ENCODE assay signal across 8 cellular contexts in genomic region chr6:30615219-30615957, GRCh38. TPM values are rescaled to one million over a fixed set of nuclear protein-coding genes. Genes with fewer than 3 reads are reported as not detected.
A peak's percentile ranks its signal among the peaks of the same experiment; 100 is the strongest.
DNase-seq lines count a peak whose midpoint lies in the region; ATAC-seq and TF ChIP-seq lines count a peak whose summit lies in the region.

No MANE protein-coding gene starts in this region.

- no peak overlapping the region for H3K23ac ChIP-seq in H9 (ENCODE audit: insufficient read length, low read depth, low read length)

- no peak for ATAC-seq in activated T-helper 17 cell treated with anti-CD3 and anti-CD28 coated beads, Interleukin-2, amount 50 U/mL, for 72 hours (replicated peaks)
- ATAC-seq in GM18520 (IDR thresholded peaks at IDR 0.05; ENCODE audit: unreplicated experiment) (no peak), GM18861 (IDR thresholded peaks at IDR 0.05; ENCODE audit: unreplicated experiment) (no peak)

- H3K4me1 ChIP-seq in H9 (ENCODE audit: insufficient read depth, low read length), result peaks cover 4% of the 10 kb centered on the region; the same call in 1 of the 2 replicates

- peak overlapping the region; percentile 64 for H2BK5ac ChIP-seq in H9 (ENCODE audit: insufficient read length, low read length)

- H3K27ac ChIP-seq in H9 (ENCODE audit: insufficient read length, low read depth, low read length), result peak overlapping the region; percentile 90

- peak overlapping the region; percentile 68 for H3T11ph ChIP-seq in H9 (ENCODE audit: low read length)

- H3K23me2 ChIP-seq in H9 (ENCODE audit: insufficient read length, low read depth, low read length, poor library complexity, severe bottlenecking), result peaks cover 21% of the 10 kb centered on the region

- no peaks in the 10 kb centered on the region for H3K27me3 ChIP-seq in H9 (ENCODE audit: insufficient read depth, low read length)

- H4K91ac ChIP-seq in H9 (ENCODE audit: insufficient read length, low read depth, low read length), result no peak overlapping the region

- peaks cover 4% of the 10 kb centered on the region for H3K79me1 ChIP-seq in H9 (ENCODE audit: insufficient read depth, low read depth, low read length, poor library complexity, severe bottlenecking)

- peak; percentile 66 for DNase-seq in Ammon's horn (ENCODE audit: low spot score)
- peak; percentile 75 for DNase-seq in H9
- DNase-seq in NCI-H524 treated with DMSO at 0.1 percent for 48 hours (lab: John Stamatoyannopoulos, UW), result peak; percentile 24
- peak; percentile 94 for DNase-seq in fibroblast of the aortic adventitia (ENCODE audit: low read depth)
- DNase-seq in neural crest cell (ENCODE audit: low read depth, low spot score), result peak; percentile 53

- H2BK20ac ChIP-seq in H9 (ENCODE audit: low read depth, low read length, poor library complexity, severe bottlenecking), result no peak overlapping the region

- peak overlapping the region; percentile 94 for H4K5ac ChIP-seq in H9 (ENCODE audit: insufficient read length, low read depth, low read length)

- H3K27me3 Mint-ChIP-seq in H9 (ENCODE audit: low read depth) (no peaks in the 10 kb centered on the region; the same call in 1 of the 2 replicates), neural crest cell (ENCODE audit: low read depth) (peaks cover 30% of the 10 kb centered on the region)
- no peaks in the 10 kb centered on the region for H3K27me3 Mint-ChIP-seq in activated T-helper 17 cell treated with anti-CD3 and anti-CD28 coated beads, Interleukin-2, amount 50 U/mL, for 72 hours

- H3K9ac ChIP-seq in H9 (ENCODE audit: extremely low read depth, insufficient read length, low read length), result peak overlapping the region; percentile 99

- H3K4me1 Mint-ChIP-seq in H9, result peaks cover 38 to 44% of the 10 kb centered on the region in 2 experiments
- peaks cover 31% of the 10 kb centered on the region for H3K4me1 Mint-ChIP-seq in activated T-helper 17 cell treated with anti-CD3 and anti-CD28 coated beads, Interleukin-2, amount 50 U/mL, for 72 hours
- H3K4me1 Mint-ChIP-seq in neural crest cell, result peaks cover 67% of the 10 kb centered on the region

- H3K56ac ChIP-seq in H9 (ENCODE audit: insufficient read length, low read depth, low read length), result no peak overlapping the region

- H2AK5ac ChIP-seq in H9 (ENCODE audit: insufficient read length, low read length), result no peak overlapping the region

- peak overlapping the region; percentile 94; the same call in 1 of the 2 replicates for H3K14ac ChIP-seq in H9 (ENCODE audit: insufficient read depth, low read length)

- H2BK12ac ChIP-seq in H9 (ENCODE audit: insufficient read length, low read depth, low read length), result no peak overlapping the region

- no peaks in the 10 kb centered on the region for H4K20me1 ChIP-seq in H9 (ENCODE audit: control insufficient read depth, insufficient read depth, insufficient read length)

- no peak overlapping the region for H4K8ac ChIP-seq in H9 (replicated peaks; ENCODE audit: insufficient read length, low read depth, low read length)

- H3K18ac ChIP-seq in H9 (ENCODE audit: insufficient read length, low read depth, low read length), result peak overlapping the region; percentile 78

- no peak overlapping the region for H2BK15ac ChIP-seq in H9 (ENCODE audit: low read depth, low read length)

- H3K36me3 Mint-ChIP-seq in H9 (ENCODE audit: insufficient read depth in 1 of 3, low read depth in 3 of 3) (peaks cover 32 to 62% (median 46%) of the 10 kb centered on the region in 3 experiments), neural crest cell (ENCODE audit: low read depth) (peaks cover 35% of the 10 kb centered on the region)
- H3K36me3 Mint-ChIP-seq in activated T-helper 17 cell treated with anti-CD3 and anti-CD28 coated beads, Interleukin-2, amount 50 U/mL, for 72 hours (ENCODE audit: low read depth), result peaks cover 95% of the 10 kb centered on the region

- peak overlapping the region; percentile 97 for H3K4me3 ChIP-seq in fibroblast of the aortic adventitia (ENCODE audit: low read depth, low read length)

- H3K4me2 ChIP-seq in H9 (ENCODE audit: insufficient read depth, insufficient read length, low read length), result peak overlapping the region; percentile 89

- H3K9me3 ChIP-seq in H9 (ENCODE audit: control insufficient read depth, low read depth, low read length), result no peaks in the 10 kb centered on the region

- no CpG with 5 or more reads among the region's 10 CpGs for WGBS in H9 (ENCODE audit: extremely low coverage, insufficient read length, low lambda C conversion rate)

- TF ChIP-seq CTCF in H9 (conservative IDR thresholded peaks at IDR 0.05) (no peak), fibroblast of the aortic adventitia (IDR thresholded peaks at IDR 0.05; ENCODE audit: insufficient read depth, low read length) (no peak), neural crest cell (conservative IDR thresholded peaks at IDR 0.05) (no peak)

- peak overlapping the region; percentile 92 to 97 for H3K4me3 Mint-ChIP-seq in H9
- H3K4me3 Mint-ChIP-seq in activated T-helper 17 cell treated with anti-CD3 and anti-CD28 coated beads, Interleukin-2, amount 50 U/mL, for 72 hours, result peak overlapping the region; percentile 94
- peak overlapping the region; percentile 99 for H3K4me3 Mint-ChIP-seq in neural crest cell

- H3K9me3 Mint-ChIP-seq in H9, result peaks cover 8 to 12% of the 10 kb centered on the region in 2 experiments; a peak in 3 of 5 replicates
- no peaks in the 10 kb centered on the region for H3K9me3 Mint-ChIP-seq in activated T-helper 17 cell treated with anti-CD3 and anti-CD28 coated beads, Interleukin-2, amount 50 U/mL, for 72 hours
- peaks cover 2% of the 10 kb centered on the region for H3K9me3 Mint-ChIP-seq in neural crest cell

- H2AFZ ChIP-seq in H9 (ENCODE audit: low read length), result no peak overlapping the region

- H3K27ac Mint-ChIP-seq in H9, result peak overlapping the region; percentile 99 to 100 (median 100)
- peak overlapping the region; percentile 100 for H3K27ac Mint-ChIP-seq in activated T-helper 17 cell treated with anti-CD3 and anti-CD28 coated beads, Interleukin-2, amount 50 U/mL, for 72 hours
- peak overlapping the region; percentile 97 for H3K27ac Mint-ChIP-seq in neural crest cell (ENCODE audit: unreplicated experiment)

- no peak overlapping the region for H2BK120ac ChIP-seq in H9 (ENCODE audit: low read depth, low read length, poor library complexity, severe bottlenecking)

- no peak overlapping the region; the same call in 1 of the 2 replicates for H3K4ac ChIP-seq in H9 (ENCODE audit: low read depth, low read length)

- H3K79me2 ChIP-seq in H9 (ENCODE audit: insufficient read depth, low read length), result peaks cover 2% of the 10 kb centered on the region; the same call in 1 of the 2 replicates

RNA-seq across cellular contexts. Expression of gene PPP1R10, which starts 1.7 kb away (rescaled TPM):
- 123 and 126 TPM in 2 replicates for total RNA-seq in H9 (2021)
- total RNA-seq in activated T-helper 17 cell treated with anti-CD3 and anti-CD28 coated beads, Interleukin-2, amount 50 U/mL, for 72 hours, result 100 to 1,000 TPM in 1 of 2 donors, 10 to 100 TPM in 1; 85.9 to 101 TPM
- 32.1 and 39.1 TPM in 2 replicates for total RNA-seq in fibroblast of the aortic adventitia (ENCODE audit: low replicate concordance)
- total RNA-seq in neural crest cell, result 138 and 145 TPM in 2 replicates

RNA-seq across cellular contexts. Expression of gene MRPS18B, which starts 2.3 kb away (rescaled TPM):
- total RNA-seq in H9 (2021) (49.7 and 54.0 TPM in 2 replicates), fibroblast of the aortic adventitia (ENCODE audit: low replicate concordance) (47.7 and 110 TPM in 2 replicates), neural crest cell (36.7 and 39.3 TPM in 2 replicates)
- total RNA-seq in activated T-helper 17 cell treated with anti-CD3 and anti-CD28 coated beads, Interleukin-2, amount 50 U/mL, for 72 hours, result 10 to 100 TPM; 64.6 to 78.5 TPM

RNA-seq across cellular contexts. Expression of gene ATAT1, which starts 11.3 kb away (rescaled TPM):
- 19.6 and 20.1 TPM in 2 replicates for total RNA-seq in H9 (2021)
- 10 to 100 TPM; 12.3 to 20.9 TPM for total RNA-seq in activated T-helper 17 cell treated with anti-CD3 and anti-CD28 coated beads, Interleukin-2, amount 50 U/mL, for 72 hours
- total RNA-seq in fibroblast of the aortic adventitia (ENCODE audit: low replicate concordance), result 0.16 and 5.6 TPM in 2 replicates
- total RNA-seq in neural crest cell, result 58.2 and 62.3 TPM in 2 replicates

RNA-seq across cellular contexts. Expression of gene C6orf136, which starts 31.5 kb away (rescaled TPM):
- total RNA-seq in H9 (2021) (22.2 and 23.9 TPM in 2 replicates), fibroblast of the aortic adventitia (ENCODE audit: low replicate concordance) (1.1 and 5.2 TPM in 2 replicates), neural crest cell (15.4 and 17.4 TPM in 2 replicates)
- 10 to 100 TPM; 24.8 to 36.7 TPM for total RNA-seq in activated T-helper 17 cell treated with anti-CD3 and anti-CD28 coated beads, Interleukin-2, amount 50 U/mL, for 72 hours

RNA-seq across cellular contexts. Expression of gene ABCF1, which starts 44.1 kb away (rescaled TPM):
- total RNA-seq in H9 (2021), result 118 TPM in 2 replicates
- total RNA-seq in activated T-helper 17 cell treated with anti-CD3 and anti-CD28 coated beads, Interleukin-2, amount 50 U/mL, for 72 hours, result 10 to 100 TPM; 65.0 to 98.2 TPM
- total RNA-seq in fibroblast of the aortic adventitia (ENCODE audit: low replicate concordance), result 33.0 and 43.2 TPM in 2 replicates
- total RNA-seq in neural crest cell, result 93.7 and 98.2 TPM in 2 replicates

Comparison
In these comparisons a context has a peak if more than half of its experiments do, and no peak if none do; other contexts are left out.
1. DNase-seq: peak in every context shown above with its lines; median percentile 94 in fibroblast of the aortic adventitia; 75 in H9; 66 in Ammon's horn; 53 in neural crest cell; 24 in NCI-H524 treated with DMSO at 0.1 percent for 48 hours.